8 cellular contexts compared by ENCODE assay signal in genomic region chr5:132386644-132387286, GRCh38. TPM values are rescaled to one million over a fixed set of nuclear protein-coding genes. Genes with fewer than 3 reads are reported as not detected.
A peak's percentile ranks its signal among the peaks of the same experiment; 100 is the strongest.
DNase-seq lines count a peak whose midpoint lies in the region; ATAC-seq and TF ChIP-seq lines count a peak whose summit lies in the region.

No MANE protein-coding gene starts in this region.

- CTCF ChIA-PET in BJ (lab: Yijun Ruan, JAX) (interaction anchor here (0.6 to 13.0 kb wide), 32 partner anchors 8 to 491 kb away, joined by 3 to 255 read pairs (median 4); partner anchors contain the start of genes CCNI2, IRF1 and SHROOM1), Panc1 (lab: Charles Lee) (interaction anchor here (0.5 to 4.2 kb wide), 5 partner anchors 111 to 405 kb away, joined by 3 to 20 read pairs (median 7); no protein-coding TSS in a partner anchor)

- H3K36me3 ChIP-seq in BJ (ENCODE audit: control insufficient read depth, insufficient read depth, low read length): peaks cover 7% of the 10 kb centered on the region
- H3K36me3 ChIP-seq in Panc1 (ENCODE audit: control insufficient read depth, insufficient read depth, low read length): no peaks in the 10 kb centered on the region
- peaks cover 0 to 20% (median 4%) of the 10 kb centered on the region in 3 donors for H3K36me3 ChIP-seq in esophagus squamous epithelium

- ATAC-seq in HG03159 (IDR thresholded peaks at IDR 0.05; ENCODE audit: unreplicated experiment): peak; percentile 75
- ATAC-seq in Panc1: peak; percentile 78
- ATAC-seq in natural killer cell treated with Interleukin-12 subunit alpha and Interleukin-12 subunit beta and Interleukin-15 and Interleukin-18, amount 100 ng/mL, for 72 hours: peak; percentile 91 to 94

- H3K27ac ChIP-seq in Panc1 (ENCODE audit: low read length) (peak overlapping the region; percentile 76), esophagus squamous epithelium (peak overlapping the region; percentile 82 to 96 (median 94))

- H3K9me3 Mint-ChIP-seq in natural killer cell treated with Interleukin-12 subunit alpha and Interleukin-12 subunit beta and Interleukin-15 and Interleukin-18, amount 100 ng/mL, for 72 hours: no peaks in the 10 kb centered on the region

- H3K27me3 ChIP-seq in BJ (ENCODE audit: control insufficient read depth, insufficient read depth, low read length) (no peaks in the 10 kb centered on the region), Panc1 (ENCODE audit: control insufficient read depth, insufficient read depth, low read length) (no peaks in the 10 kb centered on the region), esophagus squamous epithelium (no peaks in the 10 kb centered on the region)

- H3K4me1 ChIP-seq in Panc1 (ENCODE audit: control insufficient read depth, insufficient read depth, low read length): peaks cover 40% of the 10 kb centered on the region
- H3K4me1 ChIP-seq in esophagus squamous epithelium: peaks cover 44 to 67% (median 55%) of the 10 kb centered on the region in 3 donors

- TF ChIP-seq CTCF in BJ (IDR thresholded peaks at IDR 0.05; ENCODE audit: insufficient read depth, low read depth, low read length) (peak; percentile 87), Panc1 (IDR thresholded peaks at IDR 0.05) (peak; percentile 88), esophagus squamous epithelium (IDR thresholded peaks at IDR 0.05) (peak; percentile 76 to 93 (median 86))

- peak overlapping the region; percentile 45 to 90 for H3K27ac Mint-ChIP-seq in natural killer cell treated with Interleukin-12 subunit alpha and Interleukin-12 subunit beta and Interleukin-15 and Interleukin-18, amount 100 ng/mL, for 72 hours

- TF ChIP-seq POLR2A in GM18951 (IDR thresholded peaks at IDR 0.05; ENCODE audit: extremely low read depth, insufficient read depth, insufficient read length): peak; percentile 26
- no peak for TF ChIP-seq POLR2A in esophagus squamous epithelium (IDR thresholded peaks at IDR 0.05)

- H3K4me1 Mint-ChIP-seq in natural killer cell treated with Interleukin-12 subunit alpha and Interleukin-12 subunit beta and Interleukin-15 and Interleukin-18, amount 100 ng/mL, for 72 hours (ENCODE audit: low read depth in 2 of 2): peaks cover 29 to 39% of the 10 kb centered on the region in 2 donors

- no peaks in the 10 kb centered on the region for H3K27me3 Mint-ChIP-seq in natural killer cell treated with Interleukin-12 subunit alpha and Interleukin-12 subunit beta and Interleukin-15 and Interleukin-18, amount 100 ng/mL, for 72 hours

- H3K36me3 Mint-ChIP-seq in natural killer cell treated with Interleukin-12 subunit alpha and Interleukin-12 subunit beta and Interleukin-15 and Interleukin-18, amount 100 ng/mL, for 72 hours: no peaks in the 10 kb centered on the region

- intact Hi-C loops in Panc1 (cut with micrococcal nuclease; ENCODE audit: unreplicated experiment) (loop anchor here (1.0 to 10.0 kb wide), 2 partner anchors 115 to 438 kb away; no protein-coding TSS in a partner anchor), esophagus squamous epithelium (cut with DNase I) (no loop called here)

- H3K4me3 Mint-ChIP-seq in natural killer cell treated with Interleukin-12 subunit alpha and Interleukin-12 subunit beta and Interleukin-15 and Interleukin-18, amount 100 ng/mL, for 72 hours: peak overlapping the region; percentile 16

- in situ Hi-C loops in GM18951 (cut with MboI; ENCODE audit: low sequenced_read_pairs, unreplicated experiment): loop anchor here (25.0 kb wide), 1 partner anchor 451 kb away; the partner anchor contains the start of gene SHROOM1
- in situ Hi-C loops in Panc1 (cut with HindIII; ENCODE audit: low pct_unique_long_range_greater_than_20kb, low sequenced_read_pairs): loop anchor here (25.0 kb wide), 1 partner anchor 101 kb away; the partner anchor contains the start of gene IRF1

- DNase-seq in BJ (ENCODE audit: low read depth): no peak
- no peak for DNase-seq in Panc1 (ENCODE audit: low read depth, low spot score)
- DNase-seq in activated T-cell treated with anti-CD3 and anti-CD28 coated beads, Interleukin-2, amount 50 U/mL, for 1 hour: peak; percentile 79
- DNase-seq in esophagus squamous epithelium (lab: John Stamatoyannopoulos, UW): no peak
- peak; percentile 82 for DNase-seq in natural killer cell treated with Interleukin-12 subunit alpha and Interleukin-12 subunit beta and Interleukin-15 and Interleukin-18, amount 100 ng/mL, for 72 hours (ENCODE audit: low spot score)
- DNase-seq in stimulated activated naive CD4-positive, alpha-beta T cell treated with Interleukin-2 at 50 U/mL for 16 hours (lab: John Stamatoyannopoulos, UW): peak; percentile 65

- no TSS peak for BruUV-seq in Panc1 (replicated peaks; lab: Mats Ljungman, UMichigan)

- H3K4me3 ChIP-seq in BJ (ENCODE audit: low read depth, low read length) (no peak overlapping the region), Panc1 (ENCODE audit: low read depth in 2 of 2, low read length in 2 of 2) (no peak overlapping the region; a peak in 1 of 4 replicates), esophagus squamous epithelium (no peak overlapping the region)

- POLR2A ChIA-PET in BJ (lab: Charles Lee) (no interaction called here), Panc1 (lab: Charles Lee) (no interaction called here)

- WGBS in esophagus squamous epithelium, 2 donors: 15 to 24% methylated on average over 5 to 8 of the region's 10 CpGs

- H3K9me3 ChIP-seq in Panc1 (ENCODE audit: control insufficient read depth, insufficient read depth, low read depth, low read length): no peaks in the 10 kb centered on the region
- no peaks in the 10 kb centered on the region for H3K9me3 ChIP-seq in esophagus squamous epithelium

RNA-seq across cellular contexts. Expression of gene SLC22A5, which starts 17.3 kb away (rescaled TPM):
- polyA plus RNA-seq in BJ (2011; rRNA removed): 9.3 and 13.8 TPM in 2 replicates
- polyA minus RNA-seq in BJ (2011; rRNA and poly(A)+ RNA removed): 7.4 and 18.1 TPM in 2 replicates
- total RNA-seq in Panc1 (2021; ENCODE audit: unreplicated experiment) (9.5 TPM), esophagus squamous epithelium (10 to 100 TPM in 1 of 4 donors, 1 to 10 TPM in 3; 7.4 to 15.8 (median 8.3) TPM)
- 7.2 TPM for polyA plus RNA-seq in Panc1 (2012; ENCODE audit: insufficient read length)
- total RNA-seq in natural killer cell treated with Interleukin-12 subunit alpha and Interleukin-12 subunit beta and Interleukin-15 and Interleukin-18, amount 100 ng/mL, for 72 hours: 1 to 10 TPM; 3.5 to 6.4 TPM

Comparison
In these comparisons a context has a peak if more than half of its experiments do, and no peak if none do; other contexts are left out.
1. DNase-seq: peak in activated T-cell treated with anti-CD3 and anti-CD28 coated beads, Interleukin-2, amount 50 U/mL, for 1 hour (single experiment), natural killer cell treated with Interleukin-12 subunit alpha and Interleukin-12 subunit beta and Interleukin-15 and Interleukin-18, amount 100 ng/mL, for 72 hours (single experiment) and stimulated activated naive CD4-positive, alpha-beta T cell treated with Interleukin-2 at 50 U/mL for 16 hours (single experiment); none in BJ (single experiment), Panc1 (single experiment) and esophagus squamous epithelium (single experiment).
2. Peak in every context shown above with its lines, with median percentiles within 50 percentile points of each other: CTCF ChIP-seq and ATAC-seq.